Comparison of ENCODE assay signal across 17 cellular contexts in the genomic region with DNA sequence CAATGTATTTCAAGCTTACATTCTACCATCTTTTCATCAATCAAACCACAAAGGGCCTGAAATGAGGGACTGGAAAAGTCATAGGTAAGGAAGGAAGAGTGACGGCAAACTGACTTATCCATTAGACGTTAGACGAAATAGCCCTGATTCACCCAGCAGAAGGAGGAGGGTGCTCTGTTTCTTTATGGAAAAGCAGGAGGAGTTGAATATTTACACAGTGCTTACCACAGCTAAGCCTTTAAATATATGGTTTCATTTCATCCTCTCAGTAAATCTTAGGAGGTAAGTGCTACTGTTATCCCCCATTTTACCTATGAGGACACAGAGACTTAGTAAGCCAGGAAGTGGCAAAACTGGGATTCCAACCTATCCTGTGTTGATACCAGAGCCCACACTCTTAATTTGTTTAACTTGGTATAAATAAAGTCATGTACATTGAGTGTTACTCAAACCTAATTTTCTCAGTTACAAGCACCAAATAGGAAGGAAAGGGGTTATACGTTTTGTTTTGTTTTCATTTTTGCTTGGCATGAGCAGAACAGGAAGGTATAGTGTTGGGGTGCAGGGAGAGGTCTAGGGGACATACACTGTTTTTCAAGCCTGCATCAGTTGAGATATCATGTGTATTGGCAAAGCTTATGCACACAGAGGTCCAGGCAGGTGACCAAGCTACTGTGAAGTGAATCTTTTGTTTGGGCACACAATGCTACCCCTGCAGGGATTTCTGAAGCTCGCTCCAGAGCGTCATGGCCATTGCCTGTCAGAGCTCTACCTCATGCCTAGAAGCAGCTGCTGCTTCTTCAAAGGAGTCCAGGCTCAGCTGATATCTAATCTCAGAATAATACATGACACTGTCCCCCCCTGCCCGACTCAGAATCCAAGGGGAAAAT.
A peak's percentile ranks its signal among the peaks of the same experiment; 100 is the strongest.
DNase-seq lines count a peak whose midpoint lies in the region; ATAC-seq, FAIRE-seq and TF ChIP-seq lines count a peak whose summit lies in the region.
"Had no signal": no experiment of that assay in that cellular context is flagged by ENCODE, and none has a peak within 500 bp of the region (broad histone marks: within the 10 kb centered on the region; RNA-seq: fewer than 3 reads in every experiment).

No MANE protein-coding gene starts in this region.

- no peak overlapping the region for H3K23ac ChIP-seq in H1 (ENCODE audit: insufficient read length)

- ATAC-seq in GM18907 (IDR thresholded peaks at IDR 0.05; ENCODE audit: unreplicated experiment) = peak; percentile 66
- no peak for ATAC-seq in left colon
- ATAC-seq in HG03457 (IDR thresholded peaks at IDR 0.05; ENCODE audit: unreplicated experiment) = no peak
- ATAC-seq: GM12878, right cardiac atrium had no signal

- no peak for TF ChIP-seq RAD21 in H1 (IDR thresholded peaks at IDR 0.05 in 1 of 2, conservative IDR thresholded peaks at IDR 0.05 in 1 of 2; ENCODE audit: low read depth in 2 of 2, low read length in 2 of 2)

- H3K79me2 ChIP-seq in H1 (ENCODE audit: control insufficient read depth in 1 of 2, insufficient read depth in 2 of 2, low read length in 2 of 2) = 0 out of 4 replicates have a peak, but pooled peaks cover 0 to 3% of the 10 kb centered on the region in 2 experiments

- H4K91ac ChIP-seq in H1 (replicated peaks; ENCODE audit: insufficient read length, low read length) = no peak overlapping the region

- H3K9ac ChIP-seq in H1 (replicated peaks in 1 of 4; ENCODE audit: extremely low read depth in 1 of 4, low read depth in 3 of 4, low read length in 3 of 4) = no peak overlapping the region
- H3K9ac ChIP-seq: KMS-11 had no signal

- 0 out of 2 replicates have a peak overlapping the region, but pooled peaks have one; percentile 32 for H2BK12ac ChIP-seq in H1 (ENCODE audit: low read depth, low read length)

- H3K9me3 ChIP-seq in H1 (ENCODE audit: insufficient read depth in 2 of 2, low read depth in 1 of 2, low read length in 1 of 2) = no peaks in the 10 kb centered on the region
- H3K9me3 ChIP-seq: uterus had no signal

- CTCF ChIA-PET in H1 (lab: Charles Lee; ENCODE audit: partially characterized antibody) = interaction anchor here (0.8 to 1.2 kb wide), 3 partner anchors 9 to 103 kb away, joined by 3 to 4 read pairs (median 3); a partner anchor contains a TSS

- peaks cover 0 to 1% (median 0%) of the 10 kb centered on the region in 4 experiments; a peak in 1 of 7 replicates for H3K27me3 ChIP-seq in H1 (replicated peaks in 1 of 4; ENCODE audit: control insufficient read depth in 3 of 4, extremely low read depth in 1 of 4, insufficient read depth in 3 of 4, low read length in 3 of 4)
- H3K27me3 ChIP-seq: brain microvascular endothelial cell, uterus had no signal

- H2BK15ac ChIP-seq in H1 (ENCODE audit: low read length) = no peak overlapping the region

- no peak overlapping the region for H4K8ac ChIP-seq in H1 (ENCODE audit: extremely low read depth, insufficient read depth, low read length)

- no peak overlapping the region for H3K27ac ChIP-seq in H1 (ENCODE audit: low read depth, low read length)
- H3K27ac ChIP-seq: brain microvascular endothelial cell, KMS-11 had no signal

- H2BK120ac ChIP-seq in H1 (replicated peaks; ENCODE audit: low read depth, low read length) = no peak overlapping the region

- H3K4ac ChIP-seq in H1 (replicated peaks; ENCODE audit: insufficient read length, low read depth, low read length) = no peak overlapping the region

- H3K4me1 ChIP-seq in H1 (replicated peaks in 1 of 4; ENCODE audit: control insufficient read depth in 3 of 4, insufficient read depth in 4 of 4, low read length in 3 of 4) = peaks cover 1 to 24% (median 16%) of the 10 kb centered on the region in 4 experiments; a peak in 5 of 7 replicates

- TF ChIP-seq CTCF in H1 (IDR thresholded peaks at IDR 0.05; ENCODE audit: control extremely low read depth in 1 of 3, insufficient read depth in 1 of 3, low read depth in 1 of 3, low read length in 3 of 3) = no peak

- no peak overlapping the region for H2AFZ ChIP-seq in H1 (ENCODE audit: low read length)

- no peaks in the 10 kb centered on the region; a peak in 1 of 8 replicates for H3K36me3 ChIP-seq in H1 (ENCODE audit: control insufficient read depth in 2 of 4, insufficient read depth in 4 of 4, low read length in 3 of 4)
- H3K36me3 ChIP-seq: brain microvascular endothelial cell, uterus had no signal

- H3K4me2 ChIP-seq in H1 (ENCODE audit: insufficient read depth in 1 of 2, low read depth in 2 of 2, low read length in 2 of 2) = peak overlapping the region in 1 of 2 experiments; percentile 19; a peak in 2 of 4 replicates
- H3K4me2 ChIP-seq: KMS-11 had no signal

- H3K18ac ChIP-seq in H1 (ENCODE audit: extremely low read depth, low read length) = no peak overlapping the region

- H4K5ac ChIP-seq in H1 (ENCODE audit: insufficient read length, low read depth, low read length) = no peak overlapping the region

- no peak overlapping the region for H3K4me3 ChIP-seq in H1 (ENCODE audit: extremely low read depth in 1 of 4, insufficient read depth in 2 of 4, low read depth in 3 of 4, low read length in 4 of 4)
- H3K4me3 ChIP-seq: GM12878, uterus had no signal

- no peak overlapping the region for H2BK5ac ChIP-seq in H1 (ENCODE audit: low read depth, low read length)

- DNase-seq in NCI-H774 (lab: John Stamatoyannopoulos, UW) (peak; percentile 75), H1 (ENCODE audit: low read depth in 1 of 2, low spot score in 2 of 2) (no peak), pons (ENCODE audit: low spot score) (peak; percentile 80), left colon (no peak), NCI-H2196 treated with DMSO at 0.1 percent for 48 hours (lab: John Stamatoyannopoulos, UW; ENCODE audit: unreplicated experiment) (no peak), SKM-1 treated with dmso at 0.1 percent for 144 hours (lab: John Stamatoyannopoulos, UW; ENCODE audit: unreplicated experiment) (no peak)
- DNase-seq: activated naive CD4-positive, alpha-beta T cell; brain microvascular endothelial cell; kidney glomerular epithelial cell; NCI-H2029; right cardiac atrium; uterus had no signal

- H2AK5ac ChIP-seq in H1 (ENCODE audit: low read depth, low read length) = no peak overlapping the region

- 72% methylated on average over 7 of the region's 7 CpGs; no CpG with 5 or more reads in 1 of the 2 experiments for WGBS in H1 (ENCODE audit: extremely low coverage in 1 of 2, insufficient coverage in 1 of 2, insufficient read length in 1 of 2, insufficient replicate concordance in 2 of 2, low coverage in 1 of 2, low lambda C conversion rate in 2 of 2, missing lambda C conversion rate in 1 of 2), 2 experiments

- no peak for TF ChIP-seq POLR2A in H1 (IDR thresholded peaks at IDR 0.05; ENCODE audit: control extremely low read depth in 1 of 2, low read depth in 2 of 2, low read length in 2 of 2)

- H3K56ac ChIP-seq in H1 (replicated peaks; ENCODE audit: insufficient read length, low read depth, low read length) = no peak overlapping the region

- POLR2A ChIA-PET in H1 (lab: Charles Lee; ENCODE audit: partially characterized antibody) = interaction anchor here (1.4 kb wide), 1 partner anchor 104 kb away, joined by 3 read pairs; a partner anchor contains a TSS

- TF ChIP-seq EP300 in H1 (IDR thresholded peaks at IDR 0.05; ENCODE audit: borderline replicate concordance in 1 of 2, low read depth in 2 of 2, low read length in 2 of 2) = no peak

- no peaks in the 10 kb centered on the region for H3K23me2 ChIP-seq in H1 (ENCODE audit: low read depth, low read length)

- H3K14ac ChIP-seq in H1 (ENCODE audit: insufficient read length) = no peak overlapping the region

- no peak for FAIRE-seq in H1 (lab: Jason Lieb, UNC)
- FAIRE-seq: endometrium, GM12878 had no signal

- no peaks in the 10 kb centered on the region for H4K20me1 ChIP-seq in H1 (replicated peaks in 1 of 2; ENCODE audit: control insufficient read depth in 1 of 2, insufficient read depth in 2 of 2, low read length in 2 of 2)

- peaks cover 4% of the 10 kb centered on the region; the same call in 1 of the 2 replicates for H3K79me1 ChIP-seq in H1 (ENCODE audit: low read depth, low read length)

- H2BK20ac ChIP-seq in H1 (ENCODE audit: low read length) = no peak overlapping the region

- intact Hi-C loops in left colon (cut with DNase I, micrococcal nuclease) = no loop called here

TF ChIP-seq in H1, 55 proteins besides CTCF, POLR2A, EP300 and RAD21:
- TF ChIP-seq RNF2 (IDR thresholded peaks at IDR 0.05; ENCODE audit: borderline replicate concordance, low read depth, low read length, missing control alignments, poor library complexity, severe bottlenecking) (no peak), CHD2 (IDR thresholded peaks at IDR 0.05; ENCODE audit: low read length) (no peak), RXRA (IDR thresholded peaks at IDR 0.05; ENCODE audit: insufficient read depth, low read depth, low read length) (no peak), KDM5A (IDR thresholded peaks at IDR 0.05; ENCODE audit: low read length) (no peak), TEAD4 (IDR thresholded peaks at IDR 0.05; ENCODE audit: low read depth, low read length) (no peak), CEBPB (IDR thresholded peaks at IDR 0.05; ENCODE audit: low read depth, low read length) (no peak), GTF2F1 (IDR thresholded peaks at IDR 0.05; ENCODE audit: borderline replicate concordance, low read depth, low read length) (no peak), NRF1 (IDR thresholded peaks at IDR 0.05; ENCODE audit: low read depth, low read length) (no peak), CREB1 (IDR thresholded peaks at IDR 0.05) (no peak), BCL11A (IDR thresholded peaks at IDR 0.05; ENCODE audit: low read depth in 2 of 2, low read length in 2 of 2) (no peak)

Comparison
In these comparisons a context has a peak if more than half of its experiments do, and no peak if none do; other contexts are left out.
1. DNase-seq: peak in NCI-H774 (single experiment) and pons (single experiment); none in H1 (0 of 2), left colon (0 of 2), NCI-H2196 treated with DMSO at 0.1 percent for 48 hours (single experiment) and SKM-1 treated with dmso at 0.1 percent for 144 hours (single experiment).